ENCODE assay signal across 8 cellular contexts in genomic region chr2:43133708-43134570, GRCh38.
DNase-seq lines count a peak whose midpoint lies in the region; ATAC-seq lines count a peak whose summit lies in the region.

No MANE protein-coding gene starts in this region.

- peak overlapping the region; percentile 45 to 50 for H3K9ac ChIP-seq in duodenal mucosa (ENCODE audit: low read depth in 1 of 2, low read length in 2 of 2)

- H3K27ac ChIP-seq in duodenal mucosa (ENCODE audit: low read depth, low read length), result peak overlapping the region; percentile 65
- H3K27ac ChIP-seq in SJCRH30, result no peak overlapping the region

- no peak overlapping the region for H3K4me3 ChIP-seq in duodenal mucosa (ENCODE audit: low read depth in 1 of 2, low read length in 2 of 2)
- no peak overlapping the region for H3K4me3 ChIP-seq in SJCRH30

- peak in 2 of 3 donors; percentile 51 to 57 for DNase-seq in stimulated activated CD4-positive, alpha-beta T cell treated with anti-CD3 and anti-CD28 coated beads, Interleukin-12 subunit alpha, Interleukin-12 subunit beta, amount 100 ng/mL, for 48 hours (ENCODE audit: low read depth in 2 of 3, low spot score in 1 of 3)
- DNase-seq in SK-N-DZ (ENCODE audit: low spot score), result no peak
- no peak for DNase-seq in NCI-H146 (lab: John Stamatoyannopoulos, UW)
- DNase-seq in SJCRH30, result no peak

- H3K36me3 ChIP-seq in duodenal mucosa (ENCODE audit: control insufficient read depth in 1 of 2, insufficient read depth in 2 of 2, low read length in 2 of 2) (no peaks in the 10 kb centered on the region), SJCRH30 (no peaks in the 10 kb centered on the region)

- no peaks in the 10 kb centered on the region for H3K9me3 ChIP-seq in duodenal mucosa (ENCODE audit: control insufficient read depth in 1 of 2, low read length in 2 of 2)
- no peaks in the 10 kb centered on the region for H3K9me3 ChIP-seq in SJCRH30 (replicated peaks)

- peaks cover 90% of the 10 kb centered on the region in 2 donors for H3K4me1 ChIP-seq in duodenal mucosa (ENCODE audit: control insufficient read depth in 1 of 2, insufficient read depth in 2 of 2, low read length in 2 of 2)
- peaks cover 19% of the 10 kb centered on the region for H3K4me1 ChIP-seq in SJCRH30

- peak; percentile 26 for ATAC-seq in HG03108 (IDR thresholded peaks at IDR 0.05; ENCODE audit: unreplicated experiment)
- peak; percentile 47 to 49 for ATAC-seq in activated CD4-positive, CD25-positive, alpha-beta regulatory T cell treated with anti-CD3 and anti-CD28 coated beads, Interleukin-2, amount 50 U/mL, for 24 hours
- ATAC-seq in GM18511 (IDR thresholded peaks at IDR 0.05; ENCODE audit: unreplicated experiment), result no peak

- H3K27me3 ChIP-seq in duodenal mucosa (ENCODE audit: control insufficient read depth in 1 of 2, insufficient read depth in 2 of 2, low read length in 2 of 2), result no peaks in the 10 kb centered on the region
- H3K27me3 ChIP-seq in SJCRH30, result no peaks in the 10 kb centered on the region

Comparison
In these comparisons a context has a peak if more than half of its experiments do, and no peak if none do; other contexts are left out.
1. DNase-seq: peak in stimulated activated CD4-positive, alpha-beta T cell treated with anti-CD3 and anti-CD28 coated beads, Interleukin-12 subunit alpha, Interleukin-12 subunit beta, amount 100 ng/mL, for 48 hours (2 of 3); none in SK-N-DZ (single experiment), NCI-H146 (single experiment) and SJCRH30 (0 of 2).